22 cellular contexts compared by ENCODE assay signal in genomic region chr3:65971281-65972252, GRCh38.
A peak's percentile ranks its signal among the peaks of the same experiment; 100 is the strongest.
DNase-seq lines count a peak whose midpoint lies in the region; ATAC-seq, FAIRE-seq and TF ChIP-seq lines count a peak whose summit lies in the region.
"Had no signal": no experiment of that assay in that cellular context is flagged by ENCODE, and none has a peak within 500 bp of the region (broad histone marks: within the 10 kb centered on the region; RNA-seq: fewer than 3 reads in every experiment).

No MANE protein-coding gene starts in this region.

- POLR2A ChIA-PET in A549 (lab: Yijun Ruan, JAX) (no interaction called here), HEK293 (lab: Yijun Ruan, JAX) (no interaction called here)
- POLR2A ChIA-PET in CD8-positive, alpha-beta memory T cell (lab: Charles Lee) = no interaction called here

- H3K27ac Mint-ChIP-seq in brain = peak overlapping the region in 3 of 5 experiments; percentile 7 to 48 (median 17)
- H3K27ac Mint-ChIP-seq in CD8-positive, alpha-beta memory T cell = no peak overlapping the region
- H3K27ac Mint-ChIP-seq: activated CD8-positive, alpha-beta T cell treated with anti-CD3 and anti-CD28 coated beads for 36 hours; activated T-helper 17 cell treated with anti-CD3 and anti-CD28 coated beads, Interleukin-2, amount 50 U/mL, for 72 hours had no signal

- no peak overlapping the region for H3K4me3 Mint-ChIP-seq in brain
- H3K4me3 Mint-ChIP-seq in CD8-positive, alpha-beta memory T cell = no peak overlapping the region
- H3K4me3 Mint-ChIP-seq: activated CD8-positive, alpha-beta T cell treated with anti-CD3 and anti-CD28 coated beads for 36 hours; activated T-helper 17 cell treated with anti-CD3 and anti-CD28 coated beads, Interleukin-2, amount 50 U/mL, for 72 hours had no signal

- DNase-seq in A549 (ENCODE audit: low read depth in 1 of 2, low spot score in 1 of 2) = no peak
- no peak for DNase-seq in CD8-positive, alpha-beta memory T cell
- no peak for DNase-seq in kidney
- DNase-seq: activated CD8-positive, alpha-beta T cell treated with anti-CD3 and anti-CD28 coated beads for 36 hours; amygdala; Caco-2; cortex of kidney; Karpas-422; stimulated activated CD4-positive, alpha-beta T cell treated with anti-CD3 and anti-CD28 coated beads, Interleukin-12 subunit alpha, Interleukin-12 subunit beta, amount 100 ng/mL, for 4 hours; stimulated activated naive CD8-positive, alpha-beta T cell treated with anti-CD3 and anti-CD28 coated beads, Interleukin-15, Interleukin-2, amounts not matched to agents 100 U/mL and 50 U/mL, for 24 hours; T1000 had no signal

- FAIRE-seq in A549 (lab: Jason Lieb, UNC) (no peak), kidney (lab: Jason Lieb, UNC) (no peak)

- no peaks in the 10 kb centered on the region for H3K36me3 Mint-ChIP-seq in brain
- no peaks in the 10 kb centered on the region for H3K36me3 Mint-ChIP-seq in CD8-positive, alpha-beta memory T cell

- TF ChIP-seq CTCF in A549 (IDR thresholded peaks at IDR 0.05) = no peak
- TF ChIP-seq CTCF in HEK293 (tag by site-specific recombination; IDR thresholded peaks at IDR 0.05) = no peak
- TF ChIP-seq CTCF in brain (conservative IDR thresholded peaks at IDR 0.05) = no peak
- TF ChIP-seq CTCF in kidney (IDR thresholded peaks at IDR 0.05; ENCODE audit: borderline replicate concordance, extremely low read depth, insufficient read depth) = no peak

- intact Hi-C loops in kidney (cut with DNase I) = no loop called here

- H3K36me3 ChIP-seq in HEK293 (ENCODE audit: control insufficient read depth in 2 of 2, insufficient read depth in 1 of 2, low read length in 2 of 2) (no peaks in the 10 kb centered on the region), mesodermal cell (ENCODE audit: control insufficient read depth, insufficient read depth, low read length) (peaks cover 6% of the 10 kb centered on the region), kidney (ENCODE audit: control insufficient read depth in 1 of 2, insufficient read depth in 2 of 2, low read length in 2 of 2) (no peaks in the 10 kb centered on the region)
- H3K36me3 ChIP-seq in CD8-positive, alpha-beta memory T cell (ENCODE audit: insufficient read depth, low read length) = no peaks in the 10 kb centered on the region
- H3K36me3 ChIP-seq: gastroesophageal sphincter, SJSA1 had no signal

- no peak for TF ChIP-seq RAD21 in A549 (conservative IDR thresholded peaks at IDR 0.05 in 1 of 2, IDR thresholded peaks at IDR 0.05 in 1 of 2)

- no peaks in the 10 kb centered on the region for H3K27me3 Mint-ChIP-seq in brain
- H3K27me3 Mint-ChIP-seq in CD8-positive, alpha-beta memory T cell = peaks cover 0 to 1% of the 10 kb centered on the region in 2 donors

- H3K9ac ChIP-seq in kidney (ENCODE audit: low read length in 2 of 2) = no peak overlapping the region
- H3K9ac ChIP-seq: parathyroid adenoma had no signal

- H3K27ac ChIP-seq in A549 (peak overlapping the region in 1 of 2 experiments; percentile 28; a peak in 2 of 6 replicates), HEK293 (ENCODE audit: extremely low read depth, low read depth, low read length) (no peak overlapping the region), mesodermal cell (ENCODE audit: low read depth, low read length, severe bottlenecking) (peak overlapping the region; percentile 58), kidney (ENCODE audit: low read depth in 2 of 2, low read length in 2 of 2) (no peak overlapping the region)
- no peak overlapping the region for H3K27ac ChIP-seq in CD8-positive, alpha-beta memory T cell (ENCODE audit: low read depth, low read length)
- H3K27ac ChIP-seq: epithelial cell of prostate, gastroesophageal sphincter, HL-60, parathyroid adenoma, SJSA1 had no signal

- no peaks in the 10 kb centered on the region for H3K27me3 ChIP-seq in CD8-positive, alpha-beta memory T cell (ENCODE audit: insufficient read depth, low read length, poor library complexity, severe bottlenecking)
- H3K27me3 ChIP-seq: gastroesophageal sphincter, SJSA1 had no signal

- CTCF ChIA-PET in A549 (lab: Yijun Ruan, JAX) (no interaction called here), HEK293 (lab: Yijun Ruan, JAX) (interaction anchor here (0.6 to 0.7 kb wide), 2 partner anchors 94 to 1071 kb away, joined by 3 read pairs; no protein-coding TSS in a partner anchor)
- CTCF ChIA-PET in CD8-positive, alpha-beta memory T cell (lab: Charles Lee) = no interaction called here

- 47% methylated on average over 7 of the region's 7 CpGs for WGBS in A549 (ENCODE audit: missing lambda C conversion rate)
- 35 to 60% methylated on average over 4 to 5 of the region's 7 CpGs for WGBS in mesodermal cell (ENCODE audit: insufficient coverage in 2 of 2), 2 experiments

- peaks cover 9% of the 10 kb centered on the region for H3K4me1 Mint-ChIP-seq in brain
- H3K4me1 Mint-ChIP-seq in CD8-positive, alpha-beta memory T cell = no peaks in the 10 kb centered on the region
- H3K4me1 Mint-ChIP-seq: activated T-helper 17 cell treated with anti-CD3 and anti-CD28 coated beads, Interleukin-2, amount 50 U/mL, for 72 hours had no signal

- H3K4me1 ChIP-seq in A549 = peaks cover 7% of the 10 kb centered on the region; the same call in 2 of the 3 replicates
- H3K4me1 ChIP-seq in HEK293 (ENCODE audit: control insufficient read depth, insufficient read depth, low read length) = no peaks in the 10 kb centered on the region
- H3K4me1 ChIP-seq in mesodermal cell (ENCODE audit: control insufficient read depth, insufficient read depth, low read length, poor library complexity, severe bottlenecking) = peaks cover 31% of the 10 kb centered on the region
- H3K4me1 ChIP-seq in CD8-positive, alpha-beta memory T cell (ENCODE audit: insufficient read depth, low read length) = no peaks in the 10 kb centered on the region
- H3K4me1 ChIP-seq in kidney (ENCODE audit: control insufficient read depth in 1 of 2, insufficient read depth in 1 of 2, low read depth in 1 of 2, low read length in 2 of 2) = peaks cover 4 to 11% of the 10 kb centered on the region in 2 donors
- H3K4me1 ChIP-seq: parathyroid adenoma, SJSA1 had no signal

- peak overlapping the region; percentile 14; the same call in 1 of the 3 replicates for H3K4me2 ChIP-seq in A549

- no peaks in the 10 kb centered on the region for H3K9me3 ChIP-seq in A549
- no peaks in the 10 kb centered on the region for H3K9me3 ChIP-seq in HEK293 (ENCODE audit: control insufficient read depth, insufficient read depth, low read depth, low read length)
- peaks cover 4% of the 10 kb centered on the region for H3K9me3 ChIP-seq in mesodermal cell (ENCODE audit: control insufficient read depth, low read length)
- H3K9me3 ChIP-seq in CD8-positive, alpha-beta memory T cell (ENCODE audit: low read length) = no peaks in the 10 kb centered on the region
- H3K9me3 ChIP-seq in kidney (ENCODE audit: control insufficient read depth in 1 of 2, low read length in 2 of 2) = no peaks in the 10 kb centered on the region
- H3K9me3 ChIP-seq: Caco-2, gastroesophageal sphincter, SJSA1 had no signal

- TF ChIP-seq POLR2A in A549 (IDR thresholded peaks at IDR 0.05; ENCODE audit: low read length) = no peak

- H3K4me3 ChIP-seq in A549 = no peak overlapping the region
- H3K4me3 ChIP-seq in HEK293 (ENCODE audit: low read depth, low read length) = no peak overlapping the region
- H3K4me3 ChIP-seq in mesodermal cell (ENCODE audit: extremely low read depth, insufficient read depth, low read length, poor library complexity, severe bottlenecking) = no peak overlapping the region
- no peak overlapping the region for H3K4me3 ChIP-seq in CD8-positive, alpha-beta memory T cell (ENCODE audit: low read length)
- no peak overlapping the region for H3K4me3 ChIP-seq in kidney (ENCODE audit: low read length in 2 of 2)
- H3K4me3 ChIP-seq: gastroesophageal sphincter, SJSA1 had no signal

- peaks cover 0 to 2% (median 0%) of the 10 kb centered on the region in 5 experiments for H3K9me3 Mint-ChIP-seq in brain
- H3K9me3 Mint-ChIP-seq in CD8-positive, alpha-beta memory T cell = peaks cover 0 to 5% (median 0%) of the 10 kb centered on the region in 5 donors
- H3K9me3 Mint-ChIP-seq: activated T-helper 17 cell treated with anti-CD3 and anti-CD28 coated beads, Interleukin-2, amount 50 U/mL, for 72 hours had no signal

- TF ChIP-seq EP300 in A549 (IDR thresholded peaks at IDR 0.05) = no peak

- ATAC-seq in A549 (no peak; a peak in 1 of 6 replicates), HG03196 (IDR thresholded peaks at IDR 0.05; ENCODE audit: unreplicated experiment) (no peak), GM21737 (IDR thresholded peaks at IDR 0.05; ENCODE audit: unreplicated experiment) (no peak)
- ATAC-seq: activated CD8-positive, alpha-beta T cell treated with anti-CD3 and anti-CD28 coated beads for 36 hours; activated T-helper 17 cell treated with anti-CD3 and anti-CD28 coated beads, Interleukin-2, amount 50 U/mL, for 72 hours; gastroesophageal sphincter; stimulated activated naive CD8-positive, alpha-beta T cell treated with anti-CD3 and anti-CD28 coated beads, Interleukin-15, Interleukin-2, amounts not matched to agents 100 U/mL and 50 U/mL, for 24 hours had no signal

TF ChIP-seq in A549, 52 proteins besides CTCF, POLR2A, EP300 and RAD21 (continues in another document):
- no peak for TF ChIP-seq CEBPB (IDR thresholded peaks at IDR 0.05)
- no peak for TF ChIP-seq CBX2 (IDR thresholded peaks at IDR 0.05; ENCODE audit: borderline replicate concordance, low read depth)
- TF ChIP-seq MAZ (IDR thresholded peaks at IDR 0.05; ENCODE audit: borderline replicate concordance, low read depth, low read length) = no peak
- TF ChIP-seq ZSCAN20 (CRISPR knock-in tag; IDR thresholded peaks at IDR 0.05) = no peak
- TF ChIP-seq HES2 (IDR thresholded peaks at IDR 0.05) = no peak
- no peak for TF ChIP-seq ZNF302 (CRISPR knock-in tag; IDR thresholded peaks at IDR 0.05)

TF ChIP-seq in HEK293, 187 proteins besides CTCF, POLR2A, EP300 and RAD21:
- TF ChIP-seq ZFP41 (tag by site-specific recombination; IDR thresholded peaks at IDR 0.05; ENCODE audit: borderline replicate concordance) (no peak), ZNF768 (tag by site-specific recombination; IDR thresholded peaks at IDR 0.05) (no peak), ZNF510 (tag by site-specific recombination; IDR thresholded peaks at IDR 0.05; ENCODE audit: insufficient replicate concordance) (no peak), ZNF211 (tag by site-specific recombination; IDR thresholded peaks at IDR 0.05; ENCODE audit: low read depth) (no peak), EGR2 (tag by site-specific recombination; IDR thresholded peaks at IDR 0.05; ENCODE audit: low read depth) (no peak), ZNF19 (tag by site-specific recombination; IDR thresholded peaks at IDR 0.05; ENCODE audit: low read depth) (no peak), ZNF24 (tag by site-specific recombination; IDR thresholded peaks at IDR 0.05) (no peak), ZNF830 (tag by site-specific recombination; IDR thresholded peaks at IDR 0.05; ENCODE audit: low read depth) (no peak), ZNF266 (tag by site-specific recombination; IDR thresholded peaks at IDR 0.05; ENCODE audit: low read depth) (no peak), TRIM28 (IDR thresholded peaks at IDR 0.05; ENCODE audit: borderline replicate concordance, low read length) (peak; percentile 43; the same call in 1 of the 2 replicates), OSR2 (tag by site-specific recombination; IDR thresholded peaks at IDR 0.05) (peak; percentile 70), ZNF76 (tag by site-specific recombination; IDR thresholded peaks at IDR 0.05; ENCODE audit: borderline replicate concordance, low read depth) (no peak)

Comparison
In these comparisons a context has a peak if more than half of its experiments do, and no peak if none do; other contexts are left out.
1. H3K27ac Mint-ChIP-seq: peak in brain (3 of 5); none in CD8-positive, alpha-beta memory T cell (0 of 8).